Comparison of ENCODE assay signal across 16 cellular contexts in the genomic region with DNA sequence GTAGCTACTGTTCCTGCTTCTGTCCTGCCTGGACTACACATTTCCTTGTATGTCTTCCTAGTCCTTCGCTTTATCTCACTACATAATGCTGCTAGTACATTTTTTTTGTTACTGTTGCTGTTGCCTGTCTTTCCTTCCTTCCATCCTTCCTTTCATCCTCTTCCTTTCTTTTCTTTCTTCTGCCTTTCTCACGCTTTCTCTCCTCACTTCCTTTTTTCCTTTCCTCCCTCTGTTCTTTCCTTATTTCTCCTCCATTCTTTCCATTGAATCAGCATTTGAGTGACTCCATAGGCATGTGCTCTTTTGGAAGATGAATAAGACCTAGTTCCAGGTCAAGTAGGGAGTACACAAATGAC. TPM values are rescaled to one million over a fixed set of nuclear protein-coding genes. Genes with fewer than 3 reads are reported as not detected.
DNase-seq lines count a peak whose midpoint lies in the region; ATAC-seq and TF ChIP-seq lines count a peak whose summit lies in the region.
"Had no signal": no experiment of that assay in that cellular context is flagged by ENCODE, and none has a peak within 500 bp of the region (broad histone marks: within the 10 kb centered on the region; RNA-seq: fewer than 3 reads in every experiment).

No MANE protein-coding gene starts in this region.

- POLR2A ChIA-PET in HEK293 (lab: Yijun Ruan, JAX): interaction anchor here (1.1 kb wide), 1 partner anchor 9 kb away, joined by 3 read pairs; no protein-coding TSS in a partner anchor
- POLR2A ChIA-PET in MCF 10A (lab: Yijun Ruan, JAX): interaction anchor here (1.2 to 2.2 kb wide), 8 partner anchors 9 to 107 kb away, joined by 3 to 13 read pairs (median 6); no protein-coding TSS in a partner anchor

- H3K4me1 ChIP-seq in ACC112 (ENCODE audit: control insufficient read depth, insufficient read depth, low read length, unreplicated experiment) (peaks cover 23% of the 10 kb centered on the region), HEK293 (ENCODE audit: control insufficient read depth, insufficient read depth, low read length) (peaks cover 5% of the 10 kb centered on the region; the same call in 1 of the 2 replicates), osteoblast (ENCODE audit: insufficient read depth, low read length) (peaks cover 19% of the 10 kb centered on the region), Karpas-422 (ENCODE audit: low read length) (peaks cover 18% of the 10 kb centered on the region), aorta (ENCODE audit: control insufficient read depth in 1 of 2, insufficient read depth in 2 of 2, low read length in 2 of 2) (peaks cover 2% of the 10 kb centered on the region in 2 donors)

- H3K4me2 ChIP-seq in osteoblast (ENCODE audit: insufficient read depth, low read length) (peak overlapping the region; percentile 43), Karpas-422 (ENCODE audit: low read depth, low read length, poor library complexity, severe bottlenecking) (no peak overlapping the region)

- no peak overlapping the region for H3K4me3 Mint-ChIP-seq in MCF 10A (ENCODE audit: unreplicated experiment)
- H3K4me3 Mint-ChIP-seq: activated naive CD4-positive, alpha-beta T cell treated with anti-CD3 and anti-CD28 coated beads, Interleukin-2, amount 50 U/mL, for 24 hours; naive B cell had no signal

- H3K9ac ChIP-seq in Karpas-422 (ENCODE audit: low read length): no peak overlapping the region

- DNase-seq in MCF 10A (ENCODE audit: unreplicated experiment): no peak
- no peak for DNase-seq in osteoblast (ENCODE audit: insufficient read length, low spot score, missing footprints)
- no peak for DNase-seq in stimulated activated naive CD4-positive, alpha-beta T cell (lab: John Stamatoyannopoulos, UW)
- DNase-seq in Karpas-422: no peak
- DNase-seq in aorta: no peak
- DNase-seq: head of caudate nucleus, left cardiac atrium, MM.1S, naive B cell, NCI-H2081, NCI-H774, SIG-M5 had no signal

- no peaks in the 10 kb centered on the region for H4K20me1 ChIP-seq in osteoblast (ENCODE audit: insufficient read depth, low read length)
- no peaks in the 10 kb centered on the region for H4K20me1 ChIP-seq in Karpas-422 (ENCODE audit: insufficient read depth, low read depth, low read length)

- no peaks in the 10 kb centered on the region for H3K9me2 ChIP-seq in Karpas-422 (replicated peaks; ENCODE audit: insufficient read depth, low read length)

- ATAC-seq in HG02970 (IDR thresholded peaks at IDR 0.05; ENCODE audit: low FRiP score, unreplicated experiment) (no peak), aorta (ENCODE audit: low FRiP score) (no peak)

- WGBS in aorta, 2 donors: 95 to 96% methylated on average over 2 of the region's 2 CpGs

- H2AFZ ChIP-seq in ACC112 (ENCODE audit: low read length, unreplicated experiment): no peak overlapping the region
- no peak overlapping the region for H2AFZ ChIP-seq in osteoblast (ENCODE audit: low read length)
- H2AFZ ChIP-seq in Karpas-422 (ENCODE audit: low read length): no peak overlapping the region

- H3K9me3 Mint-ChIP-seq in MCF 10A (ENCODE audit: unreplicated experiment): no peaks in the 10 kb centered on the region
- H3K9me3 Mint-ChIP-seq: activated naive CD4-positive, alpha-beta T cell treated with anti-CD3 and anti-CD28 coated beads, Interleukin-2, amount 50 U/mL, for 24 hours; naive B cell had no signal

- intact Hi-C loops in MCF 10A (cut with micrococcal nuclease) (no loop called here), aorta (cut with DNase I) (no loop called here)

- no peaks in the 10 kb centered on the region for H3K36me3 ChIP-seq in ACC112 (ENCODE audit: insufficient read depth, low read length)
- H3K36me3 ChIP-seq in HEK293 (ENCODE audit: control insufficient read depth in 2 of 2, insufficient read depth in 1 of 2, low read length in 2 of 2): peaks cover 0 to 20% of the 10 kb centered on the region in 2 experiments; a peak in 1 of 3 replicates
- peaks cover 18% of the 10 kb centered on the region for H3K36me3 ChIP-seq in osteoblast (ENCODE audit: insufficient read depth, low read length)
- no peaks in the 10 kb centered on the region for H3K36me3 ChIP-seq in Karpas-422 (ENCODE audit: insufficient read depth, low read length)
- peaks cover 0 to 5% of the 10 kb centered on the region in 2 donors for H3K36me3 ChIP-seq in aorta (ENCODE audit: control insufficient read depth in 1 of 2, insufficient read depth in 2 of 2, low read length in 1 of 2)

- CTCF ChIA-PET in HEK293 (lab: Yijun Ruan, JAX): interaction anchor here (0.7 to 1.0 kb wide), 2 partner anchors 44 to 303 kb away, joined by 3 read pairs; no protein-coding TSS in a partner anchor
- CTCF ChIA-PET in MCF 10A (lab: Yijun Ruan, JAX): interaction anchor here (0.7 to 2.7 kb wide), 8 partner anchors 11 to 335 kb away, joined by 3 to 9 read pairs (median 4); no protein-coding TSS in a partner anchor

- no TSS peak for BruUV-seq in MCF 10A (replicated peaks; lab: Mats Ljungman, UMichigan)

- TF ChIP-seq CTCF in HEK293 (tag by site-specific recombination; IDR thresholded peaks at IDR 0.05) (no peak), MCF 10A (IDR thresholded peaks at IDR 0.05; ENCODE audit: unreplicated experiment) (no peak), osteoblast (IDR thresholded peaks at IDR 0.05; ENCODE audit: extremely low read depth, low read depth, low read length) (no peak)

- peaks cover 7% of the 10 kb centered on the region for H3K79me2 ChIP-seq in ACC112 (ENCODE audit: control insufficient read depth, insufficient read depth, low read length, unreplicated experiment)
- peaks cover 25% of the 10 kb centered on the region for H3K79me2 ChIP-seq in osteoblast (ENCODE audit: insufficient read depth, low read length)
- peaks cover 8% of the 10 kb centered on the region; the same call in 1 of the 2 replicates for H3K79me2 ChIP-seq in Karpas-422 (ENCODE audit: low read length)

- H3K27me3 ChIP-seq in ACC112 (ENCODE audit: insufficient read depth, low read length) (no peaks in the 10 kb centered on the region), osteoblast (ENCODE audit: insufficient read depth, low read length) (no peaks in the 10 kb centered on the region), Karpas-422 (ENCODE audit: low read length) (no peaks in the 10 kb centered on the region), aorta (ENCODE audit: control insufficient read depth in 1 of 2, insufficient read depth in 2 of 2, low read length in 1 of 2) (no peaks in the 10 kb centered on the region)

- no peaks in the 10 kb centered on the region for H3K27me3 Mint-ChIP-seq in MCF 10A (ENCODE audit: insufficient read depth, unreplicated experiment)
- H3K27me3 Mint-ChIP-seq: activated naive CD4-positive, alpha-beta T cell treated with anti-CD3 and anti-CD28 coated beads, Interleukin-2, amount 50 U/mL, for 24 hours; naive B cell had no signal

- H3K4me1 Mint-ChIP-seq in MCF 10A (ENCODE audit: insufficient read depth, unreplicated experiment): peaks cover 25% of the 10 kb centered on the region

- H3K9me3 ChIP-seq in HEK293 (ENCODE audit: control insufficient read depth, insufficient read depth, low read depth, low read length) (no peaks in the 10 kb centered on the region), osteoblast (ENCODE audit: low read depth, low read length) (no peaks in the 10 kb centered on the region), Karpas-422 (ENCODE audit: low read length) (no peaks in the 10 kb centered on the region), aorta (ENCODE audit: control insufficient read depth, low read length) (no peaks in the 10 kb centered on the region)

- peak overlapping the region; percentile 83 for H3K27ac Mint-ChIP-seq in MCF 10A (ENCODE audit: low read depth, unreplicated experiment)
- H3K27ac Mint-ChIP-seq: activated naive CD4-positive, alpha-beta T cell treated with anti-CD3 and anti-CD28 coated beads, Interleukin-2, amount 50 U/mL, for 24 hours; naive B cell had no signal

- H3K4me3 ChIP-seq in ACC112 (ENCODE audit: low read depth, low read length) (peak overlapping the region; percentile 24; the same call in 1 of the 2 replicates), HEK293 (ENCODE audit: low read depth, low read length) (no peak overlapping the region), osteoblast (ENCODE audit: insufficient read depth, low read length) (no peak overlapping the region), Karpas-422 (ENCODE audit: low read length) (no peak overlapping the region), aorta (ENCODE audit: low read length in 2 of 2) (no peak overlapping the region)

- peaks cover 5% of the 10 kb centered on the region for H3K36me3 Mint-ChIP-seq in MCF 10A (ENCODE audit: insufficient read depth, unreplicated experiment)

- H3K27ac ChIP-seq in ACC112 (ENCODE audit: low read depth, low read length) (peak overlapping the region; percentile 98), HEK293 (ENCODE audit: extremely low read depth, low read depth, low read length) (no peak overlapping the region), osteoblast (ENCODE audit: low read depth, low read length) (peak overlapping the region; percentile 93), Karpas-422 (ENCODE audit: low read length) (no peak overlapping the region), aorta (ENCODE audit: low read depth in 1 of 2, low read length in 2 of 2) (no peak overlapping the region)

TF ChIP-seq in HEK293, 187 proteins besides CTCF, POLR2A, EP300 and RAD21 (continues in another document):
- TF ChIP-seq ZNF214 (tag by site-specific recombination; IDR thresholded peaks at IDR 0.05; ENCODE audit: borderline replicate concordance) (no peak), PRDM1 (tag by site-specific recombination; IDR thresholded peaks at IDR 0.05) (peak; percentile 99), ZNF416 (tag by site-specific recombination; IDR thresholded peaks at IDR 0.05) (no peak), ZNF747 (tag by site-specific recombination; IDR thresholded peaks at IDR 0.05) (0 out of 2 replicates have a peak, but pooled peaks have one; percentile 28), FEZF1 (tag by site-specific recombination; IDR thresholded peaks at IDR 0.05) (0 out of 2 replicates have a peak, but pooled peaks have one; percentile 22), ZXDB (tag by site-specific recombination; IDR thresholded peaks at IDR 0.05) (no peak)
- TF ChIP-seq, protein P1, sequence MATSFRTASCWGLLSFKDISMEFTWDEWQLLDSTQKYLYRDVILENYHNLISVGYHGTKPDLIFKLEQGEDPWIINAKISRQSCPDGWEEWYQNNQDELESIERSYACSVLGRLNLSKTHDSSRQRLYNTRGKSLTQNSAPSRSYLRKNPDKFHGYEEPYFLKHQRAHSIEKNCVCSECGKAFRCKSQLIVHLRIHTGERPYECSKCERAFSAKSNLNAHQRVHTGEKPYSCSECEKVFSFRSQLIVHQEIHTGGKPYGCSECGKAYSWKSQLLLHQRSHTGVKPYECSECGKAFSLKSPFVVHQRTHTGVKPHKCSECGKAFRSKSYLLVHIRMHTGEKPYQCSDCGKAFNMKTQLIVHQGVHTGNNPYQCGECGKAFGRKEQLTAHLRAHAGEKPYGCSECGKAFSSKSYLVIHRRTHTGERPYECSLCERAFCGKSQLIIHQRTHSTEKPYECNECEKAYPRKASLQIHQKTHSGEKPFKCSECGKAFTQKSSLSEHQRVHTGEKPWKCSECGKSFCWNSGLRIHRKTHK (tag by site-specific recombination; IDR thresholded peaks at IDR 0.05): no peak

RNA-seq across cellular contexts. Expression of a gene that starts 46.3 kb away (rescaled TPM):
- 30.9 and 38.7 TPM in 2 replicates for total RNA-seq in MCF 10A (2022)
- total RNA-seq in osteoblast: 31.1 and 36.8 TPM in 2 replicates
- 22.4 and 29.9 TPM in 2 replicates for total RNA-seq in Karpas-422 (2014; rRNA removed; shearing (Covaris generic); ENCODE audit: low replicate concordance)
- total RNA-seq in aorta: 10 to 100 TPM; 39.7 to 63.7 TPM
- 10 to 100 TPM in 1 of 2 donors, 1 to 10 TPM in 1; 5.3 to 26.0 TPM for polyA plus RNA-seq in aorta

Comparison
In these comparisons a context has a peak if more than half of its experiments do, and no peak if none do; other contexts are left out.
1. H3K27ac ChIP-seq: peak in ACC112 (single experiment) and osteoblast (single experiment); none in HEK293 (single experiment), Karpas-422 (single experiment) and aorta (0 of 2).